ENCODE assay signal across 1 cellular context in genomic region chr17:68910256-68910705, GRCh38.
TF ChIP-seq lines count a peak whose summit lies in the region.

No MANE protein-coding gene starts in this region.

TF ChIP-seq in SK-N-SH treated with all-trans-retinoic acid at 6 μM for 48 hours, 23 proteins besides CTCF, POLR2A, EP300 and RAD21 (continued from another document):
- no peak for TF ChIP-seq ZC3H10 (CRISPR knock-in tag; IDR thresholded peaks at IDR 0.05)
- TF ChIP-seq OSR1 (CRISPR knock-in tag; IDR thresholded peaks at IDR 0.05) = no peak
- no peak for TF ChIP-seq ISL1 (CRISPR knock-in tag; IDR thresholded peaks at IDR 0.05)
- no peak for TF ChIP-seq PPARA (CRISPR knock-in tag; IDR thresholded peaks at IDR 0.05; ENCODE audit: borderline replicate concordance)
- no peak for TF ChIP-seq CREB5 (CRISPR knock-in tag; IDR thresholded peaks at IDR 0.05; ENCODE audit: low read depth)
- no peak for TF ChIP-seq POU6F1 (CRISPR knock-in tag; IDR thresholded peaks at IDR 0.05; ENCODE audit: borderline replicate concordance, low read depth)
- TF ChIP-seq TSHZ2 (CRISPR knock-in tag; IDR thresholded peaks at IDR 0.05) = no peak
